In genomic region chr2:178787934-178788333, GRCh38 we compare ENCODE assay signal across 29 cellular contexts.
"Had no signal": no experiment of that assay in that cellular context is flagged by ENCODE, and none has a peak within 500 bp of the region (broad histone marks: within the 10 kb centered on the region; RNA-seq: fewer than 3 reads in every experiment).

No MANE protein-coding gene starts in this region.

- H3K9me3 ChIP-seq: adrenal gland, body of pancreas, colonic mucosa, esophagus squamous epithelium, gastroesophageal sphincter had no signal

- H3K4me1 ChIP-seq: adrenal gland, body of pancreas, colonic mucosa, esophagus squamous epithelium, gastroesophageal sphincter had no signal

- H3K4me3 ChIP-seq: adrenal gland, body of pancreas, colonic mucosa, esophagus squamous epithelium, gastroesophageal sphincter had no signal

- H3K9me3 Mint-ChIP-seq: activated CD4-positive, alpha-beta memory T cell treated with anti-CD3 and anti-CD28 coated beads for 36 hours; activated CD4-positive, alpha-beta T cell treated with anti-CD3 and anti-CD28 coated beads, Interleukin-2, amount 10 ng/mL, durations not matched to agents 24 days and 14 days; activated naive CD4-positive, alpha-beta T cell treated with anti-CD3 and anti-CD28 coated beads, Interleukin-2, amount 10 ng/mL, durations not matched to agents 7 days and 5 days; activated naive CD4-positive, alpha-beta T cell treated with anti-CD3 and anti-CD28 coated beads, Interleukin-2, amount 50 U/mL, for 72 hours; activated T-cell treated with anti-CD3 and anti-CD28 coated beads, Interleukin-2, amount 50 U/mL, for 24 hours; activated T-cell treated with anti-CD3 and anti-CD28 coated beads, Interleukin-2, amount 50 U/mL, for 72 hours had no signal

- DNase-seq: activated CD4-positive, alpha-beta memory T cell treated with anti-CD3 and anti-CD28 coated beads for 36 hours; activated CD4-positive, alpha-beta T cell treated with anti-CD3 and anti-CD28 coated beads for 36 hours; activated CD4-positive, alpha-beta T cell treated with anti-CD3 and anti-CD28 coated beads, Interleukin-2, amount 10 ng/mL, durations not matched to agents 24 days and 14 days; activated CD4-positive, CD25-positive, alpha-beta regulatory T cell; activated CD4-positive, CD25-positive, alpha-beta regulatory T cell treated with anti-CD3 and anti-CD28 coated beads, Interleukin-2, amount 50 U/mL, for 72 hours; activated CD8-positive, alpha-beta memory T cell treated with anti-CD3 and anti-CD28 coated beads, Interleukin-2, amount 50 U/mL, for 48 hours; activated CD8-positive, alpha-beta T cell treated with anti-CD3 and anti-CD28 coated beads, Interleukin-2, amount 10 ng/mL, durations not matched to agents 7 days and 5 days; activated gamma-delta T cell; activated naive CD4-positive, alpha-beta T cell; activated naive CD4-positive, alpha-beta T cell treated with anti-CD3 and anti-CD28 coated beads, Interleukin-2, amount 10 ng/mL, durations not matched to agents 7 days and 5 days; activated T-cell treated with anti-CD3 and anti-CD28 coated beads for 4 hours; activated T-cell treated with anti-CD3 and anti-CD28 coated beads, Interleukin-2, amount 50 U/mL, for 24 hours; activated T-cell treated with anti-CD3 and anti-CD28 coated beads, Interleukin-2, amount 50 U/mL, for 72 hours; adrenal gland; amygdala; aorta; body of pancreas; central memory CD4-positive, alpha-beta T cell; cerebellar nuclear complex; colonic mucosa; effector CD8-positive, alpha-beta T cell; esophagus squamous epithelium; foreskin melanocyte; T-helper 2 cell had no signal

- H3K36me3 Mint-ChIP-seq: activated CD4-positive, alpha-beta memory T cell treated with anti-CD3 and anti-CD28 coated beads for 36 hours; activated naive CD4-positive, alpha-beta T cell treated with anti-CD3 and anti-CD28 coated beads, Interleukin-2, amount 10 ng/mL, durations not matched to agents 7 days and 5 days; activated naive CD4-positive, alpha-beta T cell treated with anti-CD3 and anti-CD28 coated beads, Interleukin-2, amount 50 U/mL, for 72 hours had no signal

- H3K27me3 Mint-ChIP-seq: activated CD4-positive, alpha-beta memory T cell treated with anti-CD3 and anti-CD28 coated beads for 36 hours; activated CD4-positive, alpha-beta T cell treated with anti-CD3 and anti-CD28 coated beads for 36 hours; activated CD4-positive, alpha-beta T cell treated with anti-CD3 and anti-CD28 coated beads, Interleukin-2, amount 10 ng/mL, durations not matched to agents 24 days and 14 days; activated naive CD4-positive, alpha-beta T cell treated with anti-CD3 and anti-CD28 coated beads, Interleukin-2, amount 10 ng/mL, durations not matched to agents 7 days and 5 days; activated T-cell treated with anti-CD3 and anti-CD28 coated beads, Interleukin-2, amount 50 U/mL, for 24 hours had no signal

- H3K27ac ChIP-seq: adrenal gland, body of pancreas, colonic mucosa, epithelial cell of prostate, esophagus squamous epithelium, gastroesophageal sphincter had no signal

- H3K27me3 ChIP-seq: adrenal gland, body of pancreas, colonic mucosa, esophagus squamous epithelium, gastroesophageal sphincter had no signal

- FAIRE-seq: endometrium, endothelial cell of umbilical vein had no signal

- H3K27ac Mint-ChIP-seq: activated CD4-positive, alpha-beta memory T cell treated with anti-CD3 and anti-CD28 coated beads for 36 hours; activated CD4-positive, alpha-beta T cell treated with anti-CD3 and anti-CD28 coated beads for 36 hours; activated CD4-positive, alpha-beta T cell treated with anti-CD3 and anti-CD28 coated beads, Interleukin-2, amount 10 ng/mL, durations not matched to agents 24 days and 14 days; activated CD8-positive, alpha-beta T cell treated with anti-CD3 and anti-CD28 coated beads, Interleukin-2, amount 10 ng/mL, durations not matched to agents 7 days and 5 days; activated naive CD4-positive, alpha-beta T cell treated with anti-CD3 and anti-CD28 coated beads, Interleukin-2, amount 10 ng/mL, durations not matched to agents 7 days and 5 days; activated naive CD4-positive, alpha-beta T cell treated with anti-CD3 and anti-CD28 coated beads, Interleukin-2, amount 50 U/mL, for 72 hours; activated T-cell treated with anti-CD3 and anti-CD28 coated beads, Interleukin-2, amount 50 U/mL, for 72 hours had no signal

- H3K4me3 Mint-ChIP-seq: activated CD4-positive, alpha-beta memory T cell treated with anti-CD3 and anti-CD28 coated beads for 36 hours; activated CD4-positive, alpha-beta T cell treated with anti-CD3 and anti-CD28 coated beads for 36 hours; activated CD4-positive, alpha-beta T cell treated with anti-CD3 and anti-CD28 coated beads, Interleukin-2, amount 10 ng/mL, durations not matched to agents 24 days and 14 days; activated CD8-positive, alpha-beta T cell treated with anti-CD3 and anti-CD28 coated beads, Interleukin-2, amount 10 ng/mL, durations not matched to agents 7 days and 5 days; activated naive CD4-positive, alpha-beta T cell treated with anti-CD3 and anti-CD28 coated beads, Interleukin-2, amount 10 ng/mL, durations not matched to agents 7 days and 5 days; activated T-cell treated with anti-CD3 and anti-CD28 coated beads, Interleukin-2, amount 50 U/mL, for 24 hours; activated T-cell treated with anti-CD3 and anti-CD28 coated beads, Interleukin-2, amount 50 U/mL, for 72 hours had no signal

- ATAC-seq: activated CD4-positive, alpha-beta T cell treated with anti-CD3 and anti-CD28 coated beads for 36 hours; activated CD8-positive, alpha-beta T cell treated with anti-CD3 and anti-CD28 coated beads, Interleukin-2, amount 10 ng/mL, durations not matched to agents 7 days and 5 days; activated T-cell treated with anti-CD3 and anti-CD28 coated beads, Interleukin-2, amount 50 U/mL, for 72 hours; body of pancreas; gastroesophageal sphincter had no signal

- H3K36me3 ChIP-seq: adrenal gland, colonic mucosa, esophagus squamous epithelium, gastroesophageal sphincter had no signal
